8 cellular contexts compared by ENCODE assay signal in genomic region chr2:238945433-238946150, GRCh38.
DNase-seq lines count a peak whose midpoint lies in the region; ATAC-seq and TF ChIP-seq lines count a peak whose summit lies in the region.

No MANE protein-coding gene starts in this region.

- peaks cover 11 to 12% of the 10 kb centered on the region in 2 donors for H3K27me3 Mint-ChIP-seq in CD8-positive, alpha-beta memory T cell
- peaks cover 0 to 5% (median 3%) of the 10 kb centered on the region in 3 donors for H3K27me3 Mint-ChIP-seq in immature natural killer cell (ENCODE audit: low read depth in 3 of 3)

- no peak overlapping the region for H3K4me3 ChIP-seq in OCI-LY7 (ENCODE audit: low read depth, low read length, poor library complexity, severe bottlenecking)
- H3K4me3 ChIP-seq in fibroblast of lung (replicated peaks in 1 of 4; ENCODE audit: control extremely low read depth in 1 of 4, insufficient read depth in 1 of 4, low read depth in 3 of 4, low read length in 4 of 4), result no peak overlapping the region
- no peak overlapping the region for H3K4me3 ChIP-seq in CD8-positive, alpha-beta memory T cell (ENCODE audit: low read length)

- BruUV-seq in OCI-LY7 (replicated peaks; lab: Mats Ljungman, UMichigan), result no TSS peak

- no peaks in the 10 kb centered on the region for H3K9me3 ChIP-seq in OCI-LY7 (ENCODE audit: low read length)
- H3K9me3 ChIP-seq in fibroblast of lung (ENCODE audit: control insufficient read depth, insufficient read depth, low read depth, low read length), result no peaks in the 10 kb centered on the region
- H3K9me3 ChIP-seq in CD8-positive, alpha-beta memory T cell (ENCODE audit: low read length), result no peaks in the 10 kb centered on the region

- TF ChIP-seq CTCF in OCI-LY7 (conservative IDR thresholded peaks at IDR 0.05; ENCODE audit: low read length) (peak; percentile 55), fibroblast of lung (conservative IDR thresholded peaks at IDR 0.05 in 1 of 2, IDR thresholded peaks at IDR 0.05 in 1 of 2; ENCODE audit: low read depth in 1 of 2, low read length in 2 of 2) (peak; percentile 69 to 80), omental fat pad (IDR thresholded peaks at IDR 0.05) (no peak)

- peak; percentile 29 for DNase-seq in activated CD4-positive, alpha-beta T cell treated with anti-CD3 and anti-CD28 coated beads for 48 hours
- DNase-seq in activated CD4-positive, alpha-beta T cell treated with anti-CD3 and anti-CD28 coated beads for 1 hour, result no peak
- DNase-seq in OCI-LY7 (ENCODE audit: low spot score), result no peak
- peak; percentile 45 to 59 for DNase-seq in fibroblast of lung (ENCODE audit: low read depth in 2 of 2)
- peak; percentile 28 for DNase-seq in omental fat pad (ENCODE audit: low spot score)
- no peak for DNase-seq in CD8-positive, alpha-beta memory T cell
- no peak for DNase-seq in immature natural killer cell
- no peak for DNase-seq in cerebellar nuclear complex (lab: John Stamatoyannopoulos, UW)

- peak; percentile 66 for ATAC-seq in omental fat pad (ENCODE audit: low FRiP score)

- H3K36me3 Mint-ChIP-seq in CD8-positive, alpha-beta memory T cell, result no peaks in the 10 kb centered on the region
- H3K36me3 Mint-ChIP-seq in immature natural killer cell, result no peaks in the 10 kb centered on the region

- POLR2A ChIA-PET in OCI-LY7 (lab: Charles Lee), result no interaction called here
- POLR2A ChIA-PET in CD8-positive, alpha-beta memory T cell (lab: Charles Lee), result no interaction called here

- H2AFZ ChIP-seq in OCI-LY7 (ENCODE audit: low read length) (no peak overlapping the region), fibroblast of lung (ENCODE audit: low read length) (no peak overlapping the region)

- H3K4me2 ChIP-seq in OCI-LY7 (ENCODE audit: low read length) (no peak overlapping the region), fibroblast of lung (ENCODE audit: extremely low read depth, insufficient read depth, low read length) (no peak overlapping the region)

- H3K4me3 Mint-ChIP-seq in CD8-positive, alpha-beta memory T cell, result no peak overlapping the region
- no peak overlapping the region for H3K4me3 Mint-ChIP-seq in immature natural killer cell

- H3K4me1 ChIP-seq in OCI-LY7 (ENCODE audit: insufficient read depth, low read length, poor library complexity, severe bottlenecking) (peaks cover 5% of the 10 kb centered on the region), fibroblast of lung (ENCODE audit: control insufficient read depth, extremely low read depth, insufficient read depth, low read length) (peaks cover 10% of the 10 kb centered on the region)
- H3K4me1 ChIP-seq in CD8-positive, alpha-beta memory T cell (ENCODE audit: insufficient read depth, low read length), result no peaks in the 10 kb centered on the region

- intact Hi-C loops in OCI-LY7 (cut with micrococcal nuclease; ENCODE audit: unreplicated experiment), result no loop called here

- no peaks in the 10 kb centered on the region for H4K20me1 ChIP-seq in OCI-LY7 (ENCODE audit: insufficient read depth, low read length)
- H4K20me1 ChIP-seq in fibroblast of lung (ENCODE audit: control insufficient read depth, extremely low read depth, insufficient read depth, low read length), result no peaks in the 10 kb centered on the region

- H3K4me1 Mint-ChIP-seq in CD8-positive, alpha-beta memory T cell, result peaks cover 11 to 13% (median 11%) of the 10 kb centered on the region in 3 donors
- peaks cover 4 to 9% of the 10 kb centered on the region in 2 donors for H3K4me1 Mint-ChIP-seq in immature natural killer cell

- no peak overlapping the region for H3K27ac Mint-ChIP-seq in CD8-positive, alpha-beta memory T cell
- no peak overlapping the region for H3K27ac Mint-ChIP-seq in immature natural killer cell

- CTCF ChIA-PET in OCI-LY7 (lab: Charles Lee; ENCODE audit: unreplicated experiment), result no interaction called here
- CTCF ChIA-PET in CD8-positive, alpha-beta memory T cell (lab: Charles Lee), result no interaction called here

- H3K36me3 ChIP-seq in OCI-LY7 (ENCODE audit: insufficient read depth, low read length) (no peaks in the 10 kb centered on the region), fibroblast of lung (ENCODE audit: control insufficient read depth, insufficient read depth, low read length) (no peaks in the 10 kb centered on the region)
- no peaks in the 10 kb centered on the region for H3K36me3 ChIP-seq in CD8-positive, alpha-beta memory T cell (ENCODE audit: insufficient read depth, low read length)

- H3K9ac ChIP-seq in fibroblast of lung (ENCODE audit: insufficient read depth, low read length), result no peak overlapping the region

- no peaks in the 10 kb centered on the region for H3K9me2 ChIP-seq in OCI-LY7 (ENCODE audit: insufficient read depth, low read length)

- H3K27me3 ChIP-seq in fibroblast of lung (ENCODE audit: control insufficient read depth, insufficient read depth, low read length), result no peaks in the 10 kb centered on the region
- no peaks in the 10 kb centered on the region for H3K27me3 ChIP-seq in CD8-positive, alpha-beta memory T cell (ENCODE audit: insufficient read depth, low read length, poor library complexity, severe bottlenecking)

- H3K9me3 Mint-ChIP-seq in CD8-positive, alpha-beta memory T cell, result no peaks in the 10 kb centered on the region
- H3K9me3 Mint-ChIP-seq in immature natural killer cell, result no peaks in the 10 kb centered on the region

- H3K79me2 ChIP-seq in OCI-LY7 (ENCODE audit: insufficient read depth, low read depth, low read length) (no peaks in the 10 kb centered on the region), fibroblast of lung (ENCODE audit: control insufficient read depth, insufficient read depth, low read length) (no peaks in the 10 kb centered on the region)

- H3K27ac ChIP-seq in OCI-LY7 (ENCODE audit: low read depth, low read length, poor library complexity, severe bottlenecking), result no peak overlapping the region
- no peak overlapping the region for H3K27ac ChIP-seq in fibroblast of lung (ENCODE audit: insufficient read depth, low read length)
- H3K27ac ChIP-seq in CD8-positive, alpha-beta memory T cell (ENCODE audit: low read depth, low read length), result no peak overlapping the region

Comparison
In these comparisons a context has a peak if more than half of its experiments do, and no peak if none do; other contexts are left out.
1. DNase-seq: peak in activated CD4-positive, alpha-beta T cell treated with anti-CD3 and anti-CD28 coated beads for 48 hours (single experiment), fibroblast of lung (2 of 2) and omental fat pad (single experiment); none in activated CD4-positive, alpha-beta T cell treated with anti-CD3 and anti-CD28 coated beads for 1 hour (single experiment), OCI-LY7 (single experiment), CD8-positive, alpha-beta memory T cell (0 of 5), immature natural killer cell (0 of 3) and cerebellar nuclear complex (0 of 2).
2. CTCF ChIP-seq: peak in OCI-LY7 (single experiment) and fibroblast of lung (2 of 2); none in omental fat pad (0 of 3).